9 cellular contexts compared by ENCODE assay signal in the genomic region with DNA sequence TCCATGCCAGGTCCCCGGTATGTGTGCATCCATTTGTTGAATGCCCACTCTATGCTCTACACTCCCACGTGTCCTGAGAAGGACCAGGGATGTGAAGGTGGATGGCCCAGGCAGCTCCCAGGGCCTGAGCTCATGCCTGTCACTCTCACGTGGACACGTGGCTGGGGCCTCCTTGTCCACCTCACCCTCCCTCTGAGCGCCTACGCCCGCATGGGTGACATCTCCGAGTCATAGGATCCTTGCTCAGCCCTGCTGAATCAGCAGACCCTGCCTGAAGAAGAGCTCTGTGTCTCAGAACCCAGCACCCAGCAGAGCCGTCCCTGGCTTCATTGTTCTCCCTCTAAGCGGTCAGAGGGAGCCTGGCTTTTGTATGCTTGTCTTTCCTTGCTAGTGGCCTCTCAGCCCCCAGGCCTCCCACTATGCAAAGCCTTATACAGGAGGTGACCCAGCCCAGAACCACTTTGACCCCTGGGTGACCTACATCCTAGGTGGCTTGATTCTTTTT.
DNase-seq lines count a peak whose midpoint lies in the region; ATAC-seq and TF ChIP-seq lines count a peak whose summit lies in the region.
"Had no signal": no experiment of that assay in that cellular context is flagged by ENCODE, and none has a peak within 500 bp of the region (broad histone marks: within the 10 kb centered on the region; RNA-seq: fewer than 3 reads in every experiment).

No MANE protein-coding gene starts in this region.

- peaks cover 8% of the 10 kb centered on the region for H3K4me1 ChIP-seq in colonic mucosa
- peaks cover 35 to 63% (median 39%) of the 10 kb centered on the region in 4 donors for H3K4me1 ChIP-seq in transverse colon

- H3K36me3 ChIP-seq in colonic mucosa (no peaks in the 10 kb centered on the region), transverse colon (no peaks in the 10 kb centered on the region)

- H3K27me3 ChIP-seq in colonic mucosa (no peaks in the 10 kb centered on the region), transverse colon (no peaks in the 10 kb centered on the region)
- no peaks in the 10 kb centered on the region for H3K27me3 ChIP-seq in CD4-positive, alpha-beta T cell (ENCODE audit: control insufficient read depth, insufficient read depth, low read length)

- H3K27ac Mint-ChIP-seq in activated CD8-positive, alpha-beta T cell treated with anti-CD3 and anti-CD28 coated beads for 36 hours, result no peak overlapping the region
- H3K27ac Mint-ChIP-seq in activated CD8-positive, alpha-beta T cell treated with anti-CD3 and anti-CD28 coated beads, Interleukin-2, amount 10 ng/mL, durations not matched to agents 7 days and 5 days, result no peak overlapping the region
- H3K27ac Mint-ChIP-seq in CD4-positive, alpha-beta T cell, result no peak overlapping the region

- H3K36me3 Mint-ChIP-seq in activated CD8-positive, alpha-beta T cell treated with anti-CD3 and anti-CD28 coated beads for 36 hours (ENCODE audit: low read depth), result peaks cover 7% of the 10 kb centered on the region
- H3K36me3 Mint-ChIP-seq in activated CD8-positive, alpha-beta T cell treated with anti-CD3 and anti-CD28 coated beads, Interleukin-2, amount 10 ng/mL, durations not matched to agents 7 days and 5 days (ENCODE audit: low read depth), result peaks cover 3% of the 10 kb centered on the region
- H3K36me3 Mint-ChIP-seq in CD4-positive, alpha-beta T cell (ENCODE audit: low read depth), result no peaks in the 10 kb centered on the region

- WGBS in lower leg skin, 2 donors, result 57 to 73% methylated on average over 10 of the region's 10 CpGs
- 74% methylated on average over 9 of the region's 10 CpGs; no CpG with 5 or more reads in 1 of the 2 donors for WGBS in transverse colon (ENCODE audit: low coverage in 1 of 2), 2 donors

- no peak for ATAC-seq in activated CD8-positive, alpha-beta T cell treated with anti-CD3 and anti-CD28 coated beads for 36 hours
- ATAC-seq in activated CD8-positive, alpha-beta T cell treated with anti-CD3 and anti-CD28 coated beads, Interleukin-2, amount 10 ng/mL, durations not matched to agents 7 days and 5 days, result no peak
- no peak for ATAC-seq in CD4-positive, alpha-beta T cell (ENCODE audit: poor library complexity)
- ATAC-seq in HG03097 (IDR thresholded peaks at IDR 0.05; ENCODE audit: low FRiP score, unreplicated experiment), result no peak

- H3K9me3 Mint-ChIP-seq in activated CD8-positive, alpha-beta T cell treated with anti-CD3 and anti-CD28 coated beads for 36 hours, result no peaks in the 10 kb centered on the region
- no peaks in the 10 kb centered on the region for H3K9me3 Mint-ChIP-seq in activated CD8-positive, alpha-beta T cell treated with anti-CD3 and anti-CD28 coated beads, Interleukin-2, amount 10 ng/mL, durations not matched to agents 7 days and 5 days (ENCODE audit: insufficient read depth)
- no peaks in the 10 kb centered on the region for H3K9me3 Mint-ChIP-seq in CD4-positive, alpha-beta T cell

- no peak for TF ChIP-seq CTCF in activated CD8-positive, alpha-beta T cell treated with anti-CD3 and anti-CD28 coated beads for 36 hours (IDR thresholded peaks at IDR 0.05)
- TF ChIP-seq CTCF in colonic mucosa (IDR thresholded peaks at IDR 0.05) (no peak), lower leg skin (IDR thresholded peaks at IDR 0.05) (no peak), transverse colon (IDR thresholded peaks at IDR 0.05) (no peak)
- TF ChIP-seq CTCF in CD4-positive, alpha-beta T cell (IDR thresholded peaks at IDR 0.05), result no peak

- peaks cover 27% of the 10 kb centered on the region for H3K4me1 Mint-ChIP-seq in activated CD8-positive, alpha-beta T cell treated with anti-CD3 and anti-CD28 coated beads for 36 hours (ENCODE audit: low read depth)
- peaks cover 40% of the 10 kb centered on the region for H3K4me1 Mint-ChIP-seq in activated CD8-positive, alpha-beta T cell treated with anti-CD3 and anti-CD28 coated beads, Interleukin-2, amount 10 ng/mL, durations not matched to agents 7 days and 5 days (ENCODE audit: low read depth)
- peaks cover 22% of the 10 kb centered on the region for H3K4me1 Mint-ChIP-seq in CD4-positive, alpha-beta T cell (ENCODE audit: low read depth)

- in situ Hi-C loops in transverse colon (cut with MboI; ENCODE audit: low pct_ligation_motif_present in 1 of 4, low pct_unique_long_range_greater_than_20kb in 1 of 4, low sequenced_read_pairs in 3 of 4), result no loop called here

- H3K27ac ChIP-seq in colonic mucosa, result peak overlapping the region; percentile 2
- H3K27ac ChIP-seq in transverse colon, result peak overlapping the region; percentile 70 to 91 (median 89)
- H3K27ac ChIP-seq in CD4-positive, alpha-beta T cell (ENCODE audit: low read depth, low read length), result no peak overlapping the region

- DNase-seq in activated CD8-positive, alpha-beta T cell treated with anti-CD3 and anti-CD28 coated beads for 36 hours, result peak; percentile 45
- DNase-seq in activated CD8-positive, alpha-beta T cell treated with anti-CD3 and anti-CD28 coated beads, Interleukin-2, amount 10 ng/mL, durations not matched to agents 7 days and 5 days, result no peak
- peak; percentile 51 for DNase-seq in colonic mucosa
- peak; percentile 73 to 93 for DNase-seq in lower leg skin (ENCODE audit: low spot score in 2 of 2)
- no peak for DNase-seq in transverse colon
- no peak for DNase-seq in CD4-positive, alpha-beta T cell
- DNase-seq in DMS 273 treated with DMSO at 0.1 percent for 48 hours (lab: John Stamatoyannopoulos, UW), result no peak
- DNase-seq: SIG-M5 had no signal

- H3K4me3 ChIP-seq in colonic mucosa (no peak overlapping the region), lower leg skin (ENCODE audit: low read depth, poor library complexity, severe bottlenecking) (no peak overlapping the region), transverse colon (no peak overlapping the region)

- intact Hi-C loops in activated CD8-positive, alpha-beta T cell treated with anti-CD3 and anti-CD28 coated beads for 36 hours (cut with micrococcal nuclease), result no loop called here
- intact Hi-C loops in colonic mucosa (cut with DNase I) (no loop called here), lower leg skin (cut with DNase I; ENCODE audit: low total_unique reads) (no loop called here), transverse colon (cut with DNase I; ENCODE audit: low total_unique reads) (no loop called here)
- intact Hi-C loops in CD4-positive, alpha-beta T cell (cut with DNase I, micrococcal nuclease), result no loop called here

- TF ChIP-seq POLR2A in lower leg skin (IDR thresholded peaks at IDR 0.05), result no peak
- TF ChIP-seq POLR2A in transverse colon (IDR thresholded peaks at IDR 0.05), result no peak

- no peak for TF ChIP-seq EP300 in transverse colon (IDR thresholded peaks at IDR 0.05; ENCODE audit: low read depth)

- no peak overlapping the region for H3K9ac ChIP-seq in colonic mucosa (ENCODE audit: low read depth in 2 of 2, low read length in 2 of 2)

- H3K27me3 Mint-ChIP-seq in activated CD8-positive, alpha-beta T cell treated with anti-CD3 and anti-CD28 coated beads for 36 hours, result no peaks in the 10 kb centered on the region
- no peaks in the 10 kb centered on the region for H3K27me3 Mint-ChIP-seq in activated CD8-positive, alpha-beta T cell treated with anti-CD3 and anti-CD28 coated beads, Interleukin-2, amount 10 ng/mL, durations not matched to agents 7 days and 5 days (ENCODE audit: low read depth)
- H3K27me3 Mint-ChIP-seq in CD4-positive, alpha-beta T cell, result no peaks in the 10 kb centered on the region

- H3K4me3 Mint-ChIP-seq in activated CD8-positive, alpha-beta T cell treated with anti-CD3 and anti-CD28 coated beads for 36 hours, result no peak overlapping the region
- no peak overlapping the region for H3K4me3 Mint-ChIP-seq in activated CD8-positive, alpha-beta T cell treated with anti-CD3 and anti-CD28 coated beads, Interleukin-2, amount 10 ng/mL, durations not matched to agents 7 days and 5 days
- no peak overlapping the region for H3K4me3 Mint-ChIP-seq in CD4-positive, alpha-beta T cell

- CTCF ChIA-PET in activated CD8-positive, alpha-beta T cell treated with anti-CD3 and anti-CD28 coated beads for 36 hours (lab: Charles Lee), result interaction anchor here (1.0 to 1.5 kb wide), 2 partner anchors 36 to 44 kb away, joined by 3 to 4 read pairs; no protein-coding TSS in a partner anchor
- CTCF ChIA-PET in activated CD8-positive, alpha-beta T cell treated with anti-CD3 and anti-CD28 coated beads, Interleukin-2, amount 10 ng/mL, durations not matched to agents 7 days and 5 days (lab: Charles Lee), result interaction anchor here (0.9 to 1.4 kb wide), 4 partner anchors 10 to 109 kb away, joined by 3 to 4 read pairs (median 4); no protein-coding TSS in a partner anchor
- CTCF ChIA-PET in CD4-positive, alpha-beta T cell (lab: Charles Lee), result no interaction called here

- POLR2A ChIA-PET in activated CD8-positive, alpha-beta T cell treated with anti-CD3 and anti-CD28 coated beads for 36 hours (lab: Charles Lee), result interaction anchor here (1.1 to 1.8 kb wide), 2 partner anchors 10 to 108 kb away, joined by 5 to 8 read pairs; a partner anchor contains a TSS
- POLR2A ChIA-PET in activated CD8-positive, alpha-beta T cell treated with anti-CD3 and anti-CD28 coated beads, Interleukin-2, amount 10 ng/mL, durations not matched to agents 7 days and 5 days (lab: Charles Lee), result interaction anchor here (2.5 kb wide), 1 partner anchor 9 kb away, joined by 8 read pairs; no protein-coding TSS in a partner anchor
- POLR2A ChIA-PET in CD4-positive, alpha-beta T cell (lab: Charles Lee), result interaction anchor here (0.7 kb wide), 1 partner anchor 84 kb away, joined by 3 read pairs; no protein-coding TSS in a partner anchor

- H3K9me3 ChIP-seq in colonic mucosa (no peaks in the 10 kb centered on the region), transverse colon (no peaks in the 10 kb centered on the region)
- H3K9me3 ChIP-seq in CD4-positive, alpha-beta T cell (ENCODE audit: control insufficient read depth, low read length), result no peaks in the 10 kb centered on the region

Comparison
In these comparisons a context has a peak if more than half of its experiments do, and no peak if none do; other contexts are left out.
1. DNase-seq: peak in activated CD8-positive, alpha-beta T cell treated with anti-CD3 and anti-CD28 coated beads for 36 hours (single experiment), colonic mucosa (single experiment) and lower leg skin (2 of 2); none in activated CD8-positive, alpha-beta T cell treated with anti-CD3 and anti-CD28 coated beads, Interleukin-2, amount 10 ng/mL, durations not matched to agents 7 days and 5 days (single experiment), transverse colon (single experiment), CD4-positive, alpha-beta T cell (0 of 10) and DMS 273 treated with DMSO at 0.1 percent for 48 hours (single experiment).